In the genomic region with DNA sequence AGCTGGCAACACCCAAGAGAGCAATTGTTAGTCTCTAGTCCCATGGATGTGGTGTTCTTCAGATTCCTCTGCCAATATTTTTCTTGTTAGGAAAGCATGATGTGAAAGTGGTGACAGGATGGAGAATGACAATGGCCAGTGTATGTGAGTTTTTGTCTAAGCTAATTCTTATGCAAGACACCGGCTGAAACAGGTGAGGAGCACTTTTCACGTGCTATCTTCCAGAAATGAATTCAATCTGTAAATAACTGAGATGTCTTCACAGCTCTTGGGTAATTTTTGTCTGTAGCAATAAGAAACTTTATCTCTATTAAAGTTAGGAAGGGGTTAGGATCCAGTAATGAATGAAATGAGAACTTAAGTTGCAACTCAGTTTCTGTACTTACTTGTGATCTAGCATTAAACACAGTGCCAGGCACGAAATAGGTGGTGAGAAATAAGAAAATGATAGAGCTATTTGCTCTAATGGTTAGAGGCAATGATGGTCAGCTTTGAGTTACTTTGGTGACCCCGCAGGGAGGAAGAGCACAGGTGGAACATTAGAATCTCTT, we compare ENCODE assay signal across 8 cellular contexts. TPM values are rescaled to one million over a fixed set of nuclear protein-coding genes. Genes with fewer than 3 reads are reported as not detected.
A peak's percentile ranks its signal among the peaks of the same experiment; 100 is the strongest.
DNase-seq lines count a peak whose midpoint lies in the region; ATAC-seq and TF ChIP-seq lines count a peak whose summit lies in the region.

No MANE protein-coding gene starts in this region.

- peak overlapping the region; percentile 91 for H3K9ac ChIP-seq in KMS-11
- no peak overlapping the region for H3K9ac ChIP-seq in neural progenitor cell

- 71 to 81% methylated on average over 4 of the region's 4 CpGs for WGBS in ectodermal cell, 2 experiments

- no peak for TF ChIP-seq CTCF in CD4-positive, alpha-beta T cell (IDR thresholded peaks at IDR 0.05)
- TF ChIP-seq CTCF in KMS-11 (conservative IDR thresholded peaks at IDR 0.05; ENCODE audit: low read depth, low read length) (no peak), neural progenitor cell (IDR thresholded peaks at IDR 0.05) (no peak)

- POLR2A ChIA-PET in CD4-positive, alpha-beta T cell (lab: Charles Lee): interaction anchor here (0.6 to 4.0 kb wide), 14 partner anchors 10 to 244 kb away, joined by 3 to 63 read pairs (median 4); a partner anchor contains a TSS

- H3K27ac Mint-ChIP-seq in CD4-positive, alpha-beta T cell: peak overlapping the region; percentile 80
- no peak overlapping the region for H3K27ac Mint-ChIP-seq in neural progenitor cell

- no peak for ATAC-seq in CD4-positive, alpha-beta T cell (ENCODE audit: poor library complexity)
- no peak for ATAC-seq in HG02798 (IDR thresholded peaks at IDR 0.05; ENCODE audit: poor library complexity, unreplicated experiment)

- H3K4me2 ChIP-seq in KMS-11 (peak overlapping the region; percentile 96), neural progenitor cell (peak overlapping the region; percentile 90)

- no peaks in the 10 kb centered on the region for H3F3A ChIP-seq in neural progenitor cell (ENCODE audit: low read depth)

- H2AFZ ChIP-seq in KMS-11 (ENCODE audit: low read depth) (peak overlapping the region; percentile 100), neural progenitor cell (replicated peaks) (peak overlapping the region; percentile 85)

- no peak overlapping the region for H3K27ac ChIP-seq in CD4-positive, alpha-beta T cell (ENCODE audit: low read depth, low read length)
- H3K27ac ChIP-seq in KMS-11 (peak overlapping the region; percentile 52), ectodermal cell (ENCODE audit: insufficient read depth, low read depth, low read length, poor library complexity, severe bottlenecking) (no peak overlapping the region), neural progenitor cell (no peak overlapping the region)

- no peaks in the 10 kb centered on the region for H4K20me1 ChIP-seq in KMS-11 (ENCODE audit: insufficient read depth)
- H4K20me1 ChIP-seq in neural progenitor cell (ENCODE audit: low read depth): peaks cover 7% of the 10 kb centered on the region

- no peaks in the 10 kb centered on the region for H3K27me3 ChIP-seq in CD4-positive, alpha-beta T cell (ENCODE audit: control insufficient read depth, insufficient read depth, low read length)
- H3K27me3 ChIP-seq in KMS-11 (ENCODE audit: insufficient read depth, low read depth): no peaks in the 10 kb centered on the region
- H3K27me3 ChIP-seq in ectodermal cell (ENCODE audit: control insufficient read depth, insufficient read depth, low read length, poor library complexity, severe bottlenecking): no peaks in the 10 kb centered on the region
- no peaks in the 10 kb centered on the region for H3K27me3 ChIP-seq in neural progenitor cell

- H3K4me1 ChIP-seq in KMS-11 (ENCODE audit: low read depth, poor library complexity, severe bottlenecking): peaks cover 33% of the 10 kb centered on the region
- peaks cover 18% of the 10 kb centered on the region for H3K4me1 ChIP-seq in ectodermal cell (ENCODE audit: control insufficient read depth, insufficient read depth, low read length)
- H3K4me1 ChIP-seq in neural progenitor cell: peaks cover 20% of the 10 kb centered on the region

- no peak for DNase-seq in CD4-positive, alpha-beta T cell
- no peak for DNase-seq in neural progenitor cell (ENCODE audit: low spot score)
- DNase-seq in AML-193 (lab: John Stamatoyannopoulos, UW): no peak
- no peak for DNase-seq in NCI-H2107 (lab: John Stamatoyannopoulos, UW)
- DNase-seq in NCI-H82 treated with DMSO at 0.1 percent for 48 hours (lab: John Stamatoyannopoulos, UW; ENCODE audit: unreplicated experiment): no peak

- H3K4me1 Mint-ChIP-seq in CD4-positive, alpha-beta T cell (ENCODE audit: low read depth): peaks cover 60% of the 10 kb centered on the region
- peaks cover 24% of the 10 kb centered on the region for H3K4me1 Mint-ChIP-seq in neural progenitor cell

- no peaks in the 10 kb centered on the region for H3K9me3 Mint-ChIP-seq in CD4-positive, alpha-beta T cell
- H3K9me3 Mint-ChIP-seq in neural progenitor cell: no peaks in the 10 kb centered on the region

- no peaks in the 10 kb centered on the region for H3K27me3 Mint-ChIP-seq in CD4-positive, alpha-beta T cell
- no peaks in the 10 kb centered on the region for H3K27me3 Mint-ChIP-seq in neural progenitor cell (ENCODE audit: insufficient read depth, low read depth)

- H3K9me3 ChIP-seq in CD4-positive, alpha-beta T cell (ENCODE audit: control insufficient read depth, low read length): no peaks in the 10 kb centered on the region
- H3K9me3 ChIP-seq in ectodermal cell (ENCODE audit: control insufficient read depth, low read length): no peaks in the 10 kb centered on the region
- H3K9me3 ChIP-seq in neural progenitor cell (ENCODE audit: low read depth): no peaks in the 10 kb centered on the region

- H3K4me3 ChIP-seq in KMS-11 (IDR thresholded peaks at IDR 0.05; ENCODE audit: insufficient read depth, low read depth, low read length) (peak overlapping the region; percentile 95), ectodermal cell (ENCODE audit: insufficient read depth, low read depth, low read length) (peak overlapping the region; percentile 80), neural progenitor cell (peak overlapping the region; percentile 67)

- H3K36me3 ChIP-seq in KMS-11 (ENCODE audit: insufficient read depth) (no peaks in the 10 kb centered on the region), ectodermal cell (ENCODE audit: control insufficient read depth, insufficient read depth, low read length) (no peaks in the 10 kb centered on the region), neural progenitor cell (no peaks in the 10 kb centered on the region)

- intact Hi-C loops in CD4-positive, alpha-beta T cell (cut with DNase I, micrococcal nuclease): loop anchor here (5.0 to 10.0 kb wide), 4 partner anchors 125 to 230 kb away; a partner anchor contains a TSS

- peaks cover 12% of the 10 kb centered on the region for H3K36me3 Mint-ChIP-seq in CD4-positive, alpha-beta T cell (ENCODE audit: low read depth)
- H3K36me3 Mint-ChIP-seq in neural progenitor cell: peaks cover 6% of the 10 kb centered on the region

- CTCF ChIA-PET in CD4-positive, alpha-beta T cell (lab: Charles Lee): interaction anchor here (0.5 to 1.3 kb wide), 5 partner anchors 8 to 227 kb away, joined by 3 to 5 read pairs (median 3); no protein-coding TSS in a partner anchor

- H3K79me2 ChIP-seq in KMS-11 (ENCODE audit: insufficient read depth, low read depth) (peaks cover 32% of the 10 kb centered on the region), neural progenitor cell (ENCODE audit: low read depth) (peaks cover 49% of the 10 kb centered on the region)

- peak overlapping the region; percentile 94 for H3K4me3 Mint-ChIP-seq in CD4-positive, alpha-beta T cell
- peak overlapping the region; percentile 95 for H3K4me3 Mint-ChIP-seq in neural progenitor cell

RNA-seq across cellular contexts. Expression of a gene that starts 0.7 kb away (rescaled TPM):
- total RNA-seq in CD4-positive, alpha-beta T cell: 10 to 100 TPM; 21.5 to 23.9 TPM
- polyA plus RNA-seq in ectodermal cell (2013, experiment 1 of 4): 43.3 TPM
- 47.7 TPM for polyA plus RNA-seq in ectodermal cell (2013, experiment 2 of 4)
- polyA plus RNA-seq in ectodermal cell (2013, experiment 3 of 4): 27.9 TPM
- polyA plus RNA-seq in ectodermal cell (2013, experiment 4 of 4): 33.5 TPM
- total RNA-seq in neural progenitor cell (ENCODE audit: low replicate concordance): 49.6 and 63.5 TPM in 2 replicates
